ENCODE assay signal across 1 cellular context in the genomic region with DNA sequence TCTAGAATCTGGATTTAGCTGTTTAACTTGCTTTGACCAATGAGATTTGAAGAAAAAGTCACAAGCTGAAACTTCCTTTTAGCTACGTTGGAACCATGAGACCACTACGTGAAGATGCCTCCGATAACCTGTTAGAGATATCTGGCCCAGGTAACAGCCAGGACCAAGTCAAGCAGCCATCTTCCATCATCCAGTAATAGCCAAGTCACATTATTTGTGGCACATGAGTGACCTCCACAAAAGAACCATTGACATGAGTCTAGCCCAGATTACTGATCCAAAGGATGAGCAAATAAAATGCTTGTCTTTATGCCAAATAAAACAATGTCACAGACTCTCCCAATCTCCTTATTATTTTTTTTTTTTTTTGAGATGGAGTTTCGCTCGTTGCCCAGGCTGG.
TF ChIP-seq lines count a peak whose summit lies in the region.

No MANE protein-coding gene starts in this region.

TF ChIP-seq in IMR-90, 13 proteins besides CTCF, POLR2A, EP300 and RAD21 (continued from another document):
- no peak for TF ChIP-seq FOS (IDR thresholded peaks at IDR 0.05; ENCODE audit: low read depth, low read length)
- no peak for TF ChIP-seq MXI1 (IDR thresholded peaks at IDR 0.05; ENCODE audit: borderline replicate concordance, low read depth, low read length)
- TF ChIP-seq NFE2L2 (IDR thresholded peaks at IDR 0.05; ENCODE audit: low read depth, low read length) = no peak
